Comparison of ENCODE assay signal across 14 cellular contexts in the genomic region with DNA sequence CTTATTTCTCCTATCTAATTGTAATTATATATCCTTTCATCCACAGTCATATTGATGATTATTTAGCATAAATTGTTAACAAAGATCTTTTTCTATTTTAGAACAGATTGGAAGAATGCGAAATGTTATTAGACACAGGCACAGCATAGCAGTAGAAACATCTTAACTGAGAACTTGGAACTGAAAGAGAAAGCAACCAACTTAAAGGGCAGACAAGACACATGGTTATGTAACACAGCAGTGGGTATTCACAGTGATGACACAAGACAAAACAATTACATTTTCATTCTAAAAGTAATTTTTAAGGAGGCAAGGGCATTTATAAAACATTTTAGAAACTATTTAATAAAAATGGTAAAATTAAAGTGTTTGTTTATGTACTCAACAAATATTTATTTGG. TPM values are rescaled to one million over a fixed set of nuclear protein-coding genes. Genes with fewer than 3 reads are reported as not detected.
DNase-seq lines count a peak whose midpoint lies in the region; ATAC-seq and TF ChIP-seq lines count a peak whose summit lies in the region.
"Had no signal": no experiment of that assay in that cellular context is flagged by ENCODE, and none has a peak within 500 bp of the region (broad histone marks: within the 10 kb centered on the region; RNA-seq: fewer than 3 reads in every experiment).

No MANE protein-coding gene starts in this region.

- intact Hi-C loops in activated B cell treated with CpG ODN at 0.5 μM for 24 hours (cut with micrococcal nuclease): no loop called here

- CTCF ChIA-PET in activated B cell treated with CpG ODN at 0.5 μM for 24 hours (lab: Charles Lee): no interaction called here

- H3K27ac Mint-ChIP-seq in activated B cell treated with CpG ODN at 0.5 μM for 24 hours: peak overlapping the region; percentile 39
- H3K27ac Mint-ChIP-seq: activated T-helper 17 cell treated with anti-CD3 and anti-CD28 coated beads, Interleukin-2, amount 50 U/mL, for 72 hours; HFFc6 had no signal

- peaks cover 6% of the 10 kb centered on the region for H3K36me3 Mint-ChIP-seq in activated B cell treated with CpG ODN at 0.5 μM for 24 hours (ENCODE audit: low read depth)

- H3K9me3 Mint-ChIP-seq in activated B cell treated with CpG ODN at 0.5 μM for 24 hours: no peaks in the 10 kb centered on the region
- H3K9me3 Mint-ChIP-seq: activated T-helper 17 cell treated with anti-CD3 and anti-CD28 coated beads, Interleukin-2, amount 50 U/mL, for 72 hours; HFFc6 had no signal

- POLR2A ChIA-PET in activated B cell treated with CpG ODN at 0.5 μM for 24 hours (lab: Charles Lee): interaction anchor here (0.7 kb wide), 1 partner anchor 95 kb away, joined by 3 read pairs; no protein-coding TSS in a partner anchor

- peak; percentile 47 for DNase-seq in GM12865 (ENCODE audit: low read depth)
- no peak for DNase-seq in activated B cell treated with CpG ODN at 0.5 μM for 24 hours
- no peak for DNase-seq in germinal center (ENCODE audit: low spot score)
- DNase-seq in stimulated activated naive CD4-positive, alpha-beta T cell treated with Interleukin-2 at 50 U/mL for 16 hours (lab: John Stamatoyannopoulos, UW): no peak
- DNase-seq in coronary artery (ENCODE audit: low spot score): no peak
- no peak for DNase-seq in activated CD8-positive, alpha-beta memory T cell treated with anti-CD3 and anti-CD28 coated beads, Interleukin-2, amount 50 U/mL, for 48 hours
- DNase-seq: HFFc6, left ventricle myocardium superior, NCI-H345, SHP77 treated with DMSO at 0.1 percent for 48 hours, tibial artery had no signal

- H3K4me3 Mint-ChIP-seq in activated B cell treated with CpG ODN at 0.5 μM for 24 hours: peak overlapping the region; percentile 17
- H3K4me3 Mint-ChIP-seq: activated T-helper 17 cell treated with anti-CD3 and anti-CD28 coated beads, Interleukin-2, amount 50 U/mL, for 72 hours; HFFc6 had no signal

- no peaks in the 10 kb centered on the region for H3K27me3 Mint-ChIP-seq in activated B cell treated with CpG ODN at 0.5 μM for 24 hours

- TF ChIP-seq CTCF in GM12865 (IDR thresholded peaks at IDR 0.05; ENCODE audit: insufficient read depth, low read depth, low read length, missing control alignments): no peak
- TF ChIP-seq CTCF in activated B cell treated with CpG ODN at 0.5 μM for 24 hours (IDR thresholded peaks at IDR 0.05): no peak
- TF ChIP-seq CTCF in coronary artery (IDR thresholded peaks at IDR 0.05): no peak

- H3K4me1 Mint-ChIP-seq in activated B cell treated with CpG ODN at 0.5 μM for 24 hours: peaks cover 21% of the 10 kb centered on the region
- H3K4me1 Mint-ChIP-seq: activated T-helper 17 cell treated with anti-CD3 and anti-CD28 coated beads, Interleukin-2, amount 50 U/mL, for 72 hours had no signal

- ATAC-seq in GM19452 (IDR thresholded peaks at IDR 0.05; ENCODE audit: unreplicated experiment) (peak; percentile 91), HG02943 (IDR thresholded peaks at IDR 0.05; ENCODE audit: low read depth, unreplicated experiment) (peak; percentile 82), activated B cell treated with CpG ODN at 0.5 μM for 24 hours (ENCODE audit: low read depth) (peak; percentile 65)
- ATAC-seq: activated T-helper 17 cell treated with anti-CD3 and anti-CD28 coated beads, Interleukin-2, amount 50 U/mL, for 72 hours; left ventricle myocardium superior had no signal

- no peak overlapping the region for H3K27ac ChIP-seq in coronary artery

- no peak overlapping the region for H3K4me3 ChIP-seq in GM12865 (ENCODE audit: low read depth, low read length)
- H3K4me3 ChIP-seq in coronary artery: no peak overlapping the region
- H3K4me3 ChIP-seq: tibial artery had no signal

RNA-seq across cellular contexts. Expression of gene MEF2C, which starts 57.7 kb away (rescaled TPM):
- total RNA-seq in activated B cell treated with CpG ODN at 0.5 μM for 24 hours: 348 and 359 TPM in 2 replicates
